Comparison of ENCODE assay signal across 10 cellular contexts in the genomic region with DNA sequence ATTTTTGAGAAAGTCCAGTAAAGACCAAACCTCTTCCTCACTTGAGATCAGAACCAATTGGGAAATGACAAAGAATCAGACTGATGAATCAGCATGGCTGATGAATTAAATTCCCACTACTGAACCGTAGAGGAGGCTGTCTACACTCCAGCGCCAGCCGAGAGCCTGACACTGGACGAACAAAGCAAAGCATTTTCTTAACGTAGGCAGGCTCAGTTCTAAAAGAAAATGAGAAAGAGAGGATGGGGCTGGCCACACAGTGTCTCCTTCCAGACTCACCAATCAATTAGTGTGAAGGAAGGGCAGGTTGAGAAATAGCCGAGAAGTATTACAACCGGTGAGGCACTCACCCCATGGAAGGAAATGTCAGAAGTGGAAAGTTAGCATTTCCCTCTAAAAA. TPM values are rescaled to one million over a fixed set of nuclear protein-coding genes. Genes with fewer than 3 reads are reported as not detected.
A peak's percentile ranks its signal among the peaks of the same experiment; 100 is the strongest.
DNase-seq lines count a peak whose midpoint lies in the region; ATAC-seq and TF ChIP-seq lines count a peak whose summit lies in the region.
"Had no signal": no experiment of that assay in that cellular context is flagged by ENCODE, and none has a peak within 500 bp of the region (broad histone marks: within the 10 kb centered on the region; RNA-seq: fewer than 3 reads in every experiment).

No MANE protein-coding gene starts in this region.

- H3K4me3 ChIP-seq in BE2C (ENCODE audit: low read depth, low read length) (peak overlapping the region; percentile 33), ascending aorta (peak overlapping the region; percentile 16 to 32), left ventricle myocardium inferior (peak overlapping the region; percentile 7), psoas muscle (peak overlapping the region; percentile 5)
- H3K4me3 ChIP-seq in naive thymus-derived CD4-positive, alpha-beta T cell (ENCODE audit: low read length): no peak overlapping the region

- CTCF ChIA-PET in naive thymus-derived CD4-positive, alpha-beta T cell (lab: Charles Lee): no interaction called here

- H3K4me1 Mint-ChIP-seq in naive thymus-derived CD4-positive, alpha-beta T cell: peaks cover 0 to 5% (median 0%) of the 10 kb centered on the region in 7 donors
- H3K4me1 Mint-ChIP-seq: central memory CD8-positive, alpha-beta T cell had no signal

- H3K36me3 ChIP-seq in BE2C (no peaks in the 10 kb centered on the region), ascending aorta (no peaks in the 10 kb centered on the region), left ventricle myocardium inferior (no peaks in the 10 kb centered on the region), psoas muscle (ENCODE audit: insufficient read depth in 1 of 2, low read depth in 1 of 2) (no peaks in the 10 kb centered on the region)
- no peaks in the 10 kb centered on the region for H3K36me3 ChIP-seq in naive thymus-derived CD4-positive, alpha-beta T cell (ENCODE audit: control insufficient read depth in 2 of 3, insufficient read depth in 3 of 3, low read length in 3 of 3)

- no peaks in the 10 kb centered on the region for H3K9me3 ChIP-seq in BE2C
- no peaks in the 10 kb centered on the region for H3K9me3 ChIP-seq in ascending aorta
- H3K9me3 ChIP-seq in left ventricle myocardium inferior (replicated peaks): no peaks in the 10 kb centered on the region
- no peaks in the 10 kb centered on the region for H3K9me3 ChIP-seq in psoas muscle
- no peaks in the 10 kb centered on the region for H3K9me3 ChIP-seq in naive thymus-derived CD4-positive, alpha-beta T cell (ENCODE audit: control insufficient read depth in 2 of 3, low read length in 3 of 3)

- POLR2A ChIA-PET in naive thymus-derived CD4-positive, alpha-beta T cell (lab: Charles Lee): no interaction called here

- H3K9me3 Mint-ChIP-seq in naive thymus-derived CD4-positive, alpha-beta T cell: peaks cover 0 to 5% (median 0%) of the 10 kb centered on the region in 11 donors
- H3K9me3 Mint-ChIP-seq: central memory CD8-positive, alpha-beta T cell had no signal

- ATAC-seq in psoas muscle: peak in 3 of 4 donors; percentile 33 to 41 (median 36)
- no peak for ATAC-seq in naive thymus-derived CD4-positive, alpha-beta T cell
- no peak for ATAC-seq in HG02642 (IDR thresholded peaks at IDR 0.05; ENCODE audit: poor library complexity, unreplicated experiment)
- ATAC-seq in GM21381 (IDR thresholded peaks at IDR 0.05; ENCODE audit: unreplicated experiment): no peak

- DNase-seq in BE2C: peak; percentile 48
- DNase-seq in ascending aorta (ENCODE audit: low spot score in 2 of 2): peak in 1 of 2 donors; percentile 77
- no peak for DNase-seq in left ventricle myocardium inferior
- no peak for DNase-seq in psoas muscle
- DNase-seq in naive thymus-derived CD4-positive, alpha-beta T cell: no peak
- DNase-seq in GM13976 (ENCODE audit: low spot score): no peak
- DNase-seq: T-helper 1 cell had no signal

- intact Hi-C loops in ascending aorta (cut with DNase I): loop anchor here (2.0 to 5.0 kb wide), 2 partner anchors 28 to 50 kb away; a partner anchor contains a TSS
- intact Hi-C loops in left ventricle myocardium inferior (cut with micrococcal nuclease): no loop called here
- intact Hi-C loops in psoas muscle (cut with DNase I): no loop called here
- intact Hi-C loops in naive thymus-derived CD4-positive, alpha-beta T cell (cut with micrococcal nuclease): no loop called here

- H3K27me3 ChIP-seq in BE2C (no peaks in the 10 kb centered on the region), ascending aorta (no peaks in the 10 kb centered on the region), left ventricle myocardium inferior (ENCODE audit: low read depth) (no peaks in the 10 kb centered on the region), psoas muscle (ENCODE audit: insufficient read depth in 3 of 3, low read length in 2 of 3) (no peaks in the 10 kb centered on the region)
- no peaks in the 10 kb centered on the region for H3K27me3 ChIP-seq in naive thymus-derived CD4-positive, alpha-beta T cell (ENCODE audit: control insufficient read depth in 2 of 2, insufficient read depth in 2 of 2, low read length in 2 of 2)

- no peak overlapping the region for H3K4me3 Mint-ChIP-seq in naive thymus-derived CD4-positive, alpha-beta T cell
- H3K4me3 Mint-ChIP-seq: central memory CD8-positive, alpha-beta T cell had no signal

- H3K36me3 Mint-ChIP-seq in naive thymus-derived CD4-positive, alpha-beta T cell: no peaks in the 10 kb centered on the region

- H3K27me3 Mint-ChIP-seq in naive thymus-derived CD4-positive, alpha-beta T cell: no peaks in the 10 kb centered on the region
- H3K27me3 Mint-ChIP-seq: central memory CD8-positive, alpha-beta T cell had no signal

- H3K27ac ChIP-seq in ascending aorta: peak overlapping the region; percentile 80 to 83
- H3K27ac ChIP-seq in left ventricle myocardium inferior (replicated peaks): peak overlapping the region; percentile 64
- H3K27ac ChIP-seq in psoas muscle: peak overlapping the region; percentile 32
- H3K27ac ChIP-seq in naive thymus-derived CD4-positive, alpha-beta T cell (ENCODE audit: low read depth, low read length): no peak overlapping the region

- in situ Hi-C loops in GM13976 (cut with MboI; ENCODE audit: low sequenced_read_pairs, unreplicated experiment): no loop called here

- 26 to 44% (median 26%) methylated on average over 7 of the region's 7 CpGs for WGBS in psoas muscle, 3 donors

- peak overlapping the region in 1 of 9 donors; percentile 18 for H3K27ac Mint-ChIP-seq in naive thymus-derived CD4-positive, alpha-beta T cell

- TF ChIP-seq CTCF in BE2C (IDR thresholded peaks at IDR 0.05; ENCODE audit: low read depth, low read length) (peak; percentile 48), ascending aorta (IDR thresholded peaks at IDR 0.05) (peak; percentile 22 to 49 (median 35)), left ventricle myocardium inferior (IDR thresholded peaks at IDR 0.05; ENCODE audit: borderline replicate concordance) (no peak), psoas muscle (IDR thresholded peaks at IDR 0.05) (no peak), GM13976 (IDR thresholded peaks at IDR 0.05; ENCODE audit: borderline replicate concordance, control extremely low read depth, extremely low read depth, insufficient read depth, missing control alignments) (no peak)

- H3K4me1 ChIP-seq in BE2C (peaks cover 11% of the 10 kb centered on the region), ascending aorta (peaks cover 0 to 16% of the 10 kb centered on the region in 2 donors), left ventricle myocardium inferior (peaks cover 40% of the 10 kb centered on the region), psoas muscle (peaks cover 7% of the 10 kb centered on the region)
- no peaks in the 10 kb centered on the region for H3K4me1 ChIP-seq in naive thymus-derived CD4-positive, alpha-beta T cell (ENCODE audit: control insufficient read depth in 2 of 2, insufficient read depth in 2 of 2, low read length in 2 of 2)

RNA-seq across cellular contexts. Expression of a gene that starts 49.4 kb away (rescaled TPM):
- 10.5 TPM for polyA plus RNA-seq in BE2C (2012; ENCODE audit: insufficient read depth, insufficient read length, low read depth)
- total RNA-seq in ascending aorta: 42.7 TPM
- total RNA-seq in left ventricle myocardium inferior: 28.4 TPM
- total RNA-seq in psoas muscle: 10 to 100 TPM; 13.0 to 29.3 (median 17.4) TPM
- 1 to 10 TPM; 3.4 to 3.7 (median 3.5) TPM for polyA plus RNA-seq in psoas muscle
- total RNA-seq in naive thymus-derived CD4-positive, alpha-beta T cell: 1 to 10 TPM in 4 of 5 experiments, under 1 TPM in 1; 0.92 to 8.7 (median 2.4) TPM
- 1 to 10 TPM; 1.6 to 1.8 TPM for polyA plus RNA-seq in naive thymus-derived CD4-positive, alpha-beta T cell

RNA-seq across cellular contexts. Expression of a gene that starts 49.4 kb away (rescaled TPM):
- polyA plus RNA-seq in BE2C (2012; ENCODE audit: insufficient read depth, insufficient read length, low read depth): 91.5 TPM
- total RNA-seq in ascending aorta: 39.1 TPM
- total RNA-seq in left ventricle myocardium inferior: 19.7 TPM
- 10 to 100 TPM; 24.8 to 30.1 (median 25.3) TPM for total RNA-seq in psoas muscle
- polyA plus RNA-seq in psoas muscle: 10 to 100 TPM; 13.1 to 26.7 (median 26.6) TPM
- 10 to 100 TPM in 2 of 5 experiments, 1 to 10 TPM in 3; 7.7 to 16.8 (median 9.7) TPM for total RNA-seq in naive thymus-derived CD4-positive, alpha-beta T cell
- 1 to 10 TPM; 4.6 to 6.1 TPM for polyA plus RNA-seq in naive thymus-derived CD4-positive, alpha-beta T cell

Comparison
In these comparisons a context has a peak if more than half of its experiments do, and no peak if none do; other contexts are left out.
1. CTCF ChIP-seq: peak in BE2C (single experiment) and ascending aorta (3 of 3); none in left ventricle myocardium inferior (single experiment), psoas muscle (single experiment) and GM13976 (single experiment).
2. ATAC-seq: peak in psoas muscle (3 of 4); none in naive thymus-derived CD4-positive, alpha-beta T cell (single experiment), HG02642 (single experiment) and GM21381 (single experiment).